In the genomic region with DNA sequence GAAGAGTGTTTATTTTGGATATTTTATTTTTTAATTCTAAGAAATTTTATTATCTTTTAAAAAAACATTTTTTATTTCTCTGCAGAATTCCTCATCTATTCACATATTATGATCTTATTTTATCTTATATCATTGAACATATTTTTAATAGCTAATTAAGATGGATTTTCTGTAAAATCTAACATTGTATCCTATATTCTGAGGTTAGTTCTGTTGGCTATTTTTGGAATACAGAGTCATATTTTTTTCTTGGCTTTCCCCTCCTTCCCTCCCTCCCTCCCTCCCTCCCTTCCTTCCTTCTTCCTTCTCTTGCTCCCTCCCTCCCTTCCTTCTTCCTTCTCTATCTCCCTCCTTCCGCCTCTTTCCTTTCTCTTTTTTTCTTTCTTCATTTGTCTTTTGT, we compare ENCODE assay signal across 10 cellular contexts.
"Had no signal": no experiment of that assay in that cellular context is flagged by ENCODE, and none has a peak within 500 bp of the region (broad histone marks: within the 10 kb centered on the region; RNA-seq: fewer than 3 reads in every experiment).

No MANE protein-coding gene starts in this region.

- H3K4me1 ChIP-seq: HAP-1 had no signal

- H2AFZ ChIP-seq: GM23338 had no signal

- H3K36me3 ChIP-seq: HAP-1 had no signal

- ATAC-seq: GM23338, HCT116 had no signal

- DNase-seq: GOT3, H7, H9, HCEC 1CT, HFFc6 had no signal

- H3K4me2 ChIP-seq: GM23338 had no signal

- H3K4me3 ChIP-seq: GM23338, HAP-1 had no signal

- H3K9me3 ChIP-seq: HAP-1 had no signal

- FAIRE-seq: H1, H54 had no signal
